ENCODE assay signal across 8 cellular contexts in the genomic region with DNA sequence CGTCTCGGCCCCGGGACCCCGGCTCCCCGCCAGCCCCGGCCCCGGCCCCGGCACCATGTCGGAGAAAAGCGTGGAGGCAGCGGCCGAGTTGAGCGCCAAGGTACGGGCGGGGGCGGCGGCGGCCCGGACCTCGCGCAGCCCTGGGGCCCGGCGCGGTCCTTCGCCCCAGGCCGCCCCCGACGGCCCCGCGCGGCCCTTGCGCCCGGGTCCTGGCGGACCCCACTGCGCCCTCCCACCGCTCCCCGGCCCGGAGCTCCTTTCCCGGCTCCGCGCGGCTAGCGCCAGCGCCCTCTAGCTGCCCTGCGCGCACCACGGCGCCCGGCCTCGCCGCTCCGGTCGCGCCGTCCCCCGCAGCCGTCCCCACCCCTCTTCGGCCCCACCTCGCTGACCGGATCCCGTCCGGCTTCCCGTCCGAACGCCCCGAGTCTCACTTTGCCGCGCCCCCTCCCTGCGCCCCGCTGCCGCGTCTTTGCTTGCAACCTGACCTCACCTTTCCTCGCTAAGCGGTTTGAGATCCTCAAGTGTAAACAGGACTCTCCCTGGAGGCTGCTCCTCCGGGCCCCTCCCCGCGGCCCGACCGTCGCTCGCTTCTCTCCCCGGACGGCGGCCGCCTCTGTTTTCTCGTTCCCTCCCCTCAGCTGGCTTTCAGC. TPM values are rescaled to one million over a fixed set of nuclear protein-coding genes. Genes with fewer than 3 reads are reported as not detected.
DNase-seq lines count a peak whose midpoint lies in the region; ATAC-seq, FAIRE-seq and TF ChIP-seq lines count a peak whose summit lies in the region.

No MANE protein-coding gene starts in this region.

- TF ChIP-seq RAD21 in GM12878 (IDR thresholded peaks at IDR 0.05; ENCODE audit: insufficient read depth, low read depth, low read length): 0 out of 2 replicates have a peak, but pooled peaks have one; percentile 22

- BruUV-seq in GM12878 (replicated peaks; lab: Mats Ljungman, UMichigan): no TSS peak

- POLR2A ChIA-PET in GM12878 (lab: Charles Lee): interaction anchor here (0.6 to 3.2 kb wide), 13 partner anchors 8 to 153 kb away, joined by 3 to 60 read pairs (median 5); partner anchors contain the start of genes CD4, CDCA3, COPS7A and MLF2

- RAD21 ChIA-PET in GM12878 (lab: Charles Lee; ENCODE audit: unreplicated experiment): interaction anchor here (0.6 to 4.1 kb wide), 15 partner anchors 9 to 178 kb away, joined by 3 to 51 read pairs (median 4); partner anchors contain the start of genes CDCA3, COPS7A, MLF2 and USP5

- H3K9me2 ChIP-seq in SU-DHL-6 (replicated peaks; ENCODE audit: insufficient read depth, low read length): no peaks in the 10 kb centered on the region

- peaks cover 37% of the 10 kb centered on the region for H3K4me1 ChIP-seq in GM12878 (ENCODE audit: control insufficient read depth, insufficient read depth, low read length)

- H3K4me3 ChIP-seq in SU-DHL-6 (ENCODE audit: insufficient read depth, low read length, poor library complexity, severe bottlenecking) (peak overlapping the region; percentile 70), GM12878 (peak overlapping the region; percentile 83)

- TF ChIP-seq POLR2A in GM12878 (IDR thresholded peaks at IDR 0.05; ENCODE audit: low read depth, low read length): peak; percentile 10

- SMC1A ChIA-PET in GM12878 (lab: Charles Lee; ENCODE audit: uncharacterized antibody, unreplicated experiment): interaction anchor here (1.0 to 4.2 kb wide), 5 partner anchors 12 to 83 kb away, joined by 3 to 39 read pairs (median 5); partner anchors contain the start of gene MLF2

- no peak overlapping the region for H3K27ac ChIP-seq in SU-DHL-6 (ENCODE audit: low read depth, low read length)
- peak overlapping the region; percentile 24 for H3K27ac ChIP-seq in GM12878 (ENCODE audit: control insufficient read depth, insufficient read depth)

- H3K9me3 ChIP-seq in SU-DHL-6 (ENCODE audit: insufficient read depth, low read length): no peaks in the 10 kb centered on the region
- H3K9me3 ChIP-seq in GM12878 (replicated peaks; ENCODE audit: control insufficient read depth, insufficient read depth, low read length): no peaks in the 10 kb centered on the region

- TF ChIP-seq EP300 in GM12878 (IDR thresholded peaks at IDR 0.05; ENCODE audit: borderline replicate concordance in 1 of 2, control insufficient read depth in 1 of 2, low read depth in 2 of 2, low read length in 2 of 2): no peak

- H3K36me3 ChIP-seq in SU-DHL-6 (ENCODE audit: low read length) (no peaks in the 10 kb centered on the region), GM12878 (ENCODE audit: control insufficient read depth in 2 of 2, insufficient read depth in 2 of 2, low read length in 1 of 2) (no peaks in the 10 kb centered on the region)

- CTCF ChIA-PET in GM12878 (lab: Yijun Ruan, JAX): interaction anchor here (0.6 to 3.5 kb wide), 16 partner anchors 8 to 406 kb away, joined by 3 to 67 read pairs (median 4); partner anchors contain the start of genes CD4, CDCA3, COPS7A and MLF2

- TF ChIP-seq CTCF in SU-DHL-6 (IDR thresholded peaks at IDR 0.05; ENCODE audit: insufficient read depth, low read length, poor library complexity, severe bottlenecking): peak; percentile 50
- TF ChIP-seq CTCF in GM12878 (IDR thresholded peaks at IDR 0.05 in 2 of 3, conservative IDR thresholded peaks at IDR 0.05 in 1 of 3; ENCODE audit: control insufficient read depth in 2 of 3, extremely low read depth in 1 of 3, insufficient read depth in 1 of 3, low read depth in 3 of 3, low read length in 3 of 3): peak; percentile 61 to 81 (median 61); a peak in 5 of 6 replicates

- H4K20me1 ChIP-seq in SU-DHL-6 (ENCODE audit: low read depth, low read length) (no peaks in the 10 kb centered on the region), GM12878 (ENCODE audit: control insufficient read depth, insufficient read depth) (no peaks in the 10 kb centered on the region)

- in situ Hi-C loops in GM12878 (cut with MboI): no loop called here

- H2AFZ ChIP-seq in SU-DHL-6 (ENCODE audit: low read depth, low read length, severe bottlenecking) (peak overlapping the region; percentile 80), GM12878 (ENCODE audit: control insufficient read depth, low read depth, low read length) (peak overlapping the region; percentile 75)

- no peak for FAIRE-seq in GM12878 (lab: Jason Lieb, UNC)

- H3K79me2 ChIP-seq in SU-DHL-6 (ENCODE audit: insufficient read depth, low read length) (no peaks in the 10 kb centered on the region), GM12878 (ENCODE audit: control insufficient read depth, insufficient read depth, low read length) (peaks cover 16% of the 10 kb centered on the region)

- ATAC-seq in GM21576 (IDR thresholded peaks at IDR 0.05; ENCODE audit: unreplicated experiment) (peak; percentile 30), GM12878 (peak; percentile 76), GM18870 (IDR thresholded peaks at IDR 0.05; ENCODE audit: unreplicated experiment) (no peak)

- WGBS in GM12878 (ENCODE audit: insufficient coverage, insufficient replicate concordance, low lambda C conversion rate, missing lambda C conversion rate): 2% methylated on average over 63 of the region's 86 CpGs

- H3K4me2 ChIP-seq in SU-DHL-6 (ENCODE audit: low read depth, low read length, poor library complexity, severe bottlenecking) (peak overlapping the region; percentile 89), GM12878 (ENCODE audit: control insufficient read depth, insufficient read depth) (peak overlapping the region; percentile 85)

- intact Hi-C loops in GM12878 (cut with micrococcal nuclease; ENCODE audit: unreplicated experiment): no loop called here

- no peaks in the 10 kb centered on the region for H3F3A ChIP-seq in SU-DHL-6 (ENCODE audit: insufficient read depth)

- peak overlapping the region; percentile 54 for H3K9ac ChIP-seq in SU-DHL-6 (ENCODE audit: low read length)
- H3K9ac ChIP-seq in GM12878 (ENCODE audit: control insufficient read depth, insufficient read depth, low read length): peak overlapping the region; percentile 72

- H3K27me3 ChIP-seq in SU-DHL-6 (ENCODE audit: low read length) (no peaks in the 10 kb centered on the region), GM12878 (replicated peaks in 1 of 2; ENCODE audit: control insufficient read depth in 2 of 2, insufficient read depth in 2 of 2, low read length in 1 of 2) (no peaks in the 10 kb centered on the region)

- DNase-seq in Daoy (ENCODE audit: low read depth) (peak; percentile 84), LHCN-M2 (ENCODE audit: low read depth) (peak; percentile 68), GM12878 (ENCODE audit: low read depth, low spot score) (no peak), hypothalamus (lab: John Stamatoyannopoulos, UW) (peak in 43 of 51 donors; percentile 20 to 82 (median 49)), putamen (ENCODE audit: low spot score) (peak; percentile 59)

RNA-seq across cellular contexts. Expression of gene PTMS, which starts 0.6 kb away (rescaled TPM):
- 196 and 217 TPM in 2 replicates for total RNA-seq in Daoy (2014; rRNA removed; shearing (Covaris generic))
- total RNA-seq in LHCN-M2 (2014; rRNA removed): 244 and 318 TPM in 2 replicates
- polyA plus RNA-seq in LHCN-M2 (2012): 794 TPM
- total RNA-seq in GM12878 (2013; cell fraction: nucleolus; rRNA removed): 3.9 and 4.2 TPM in 2 replicates
- total RNA-seq in GM12878 (2014; rRNA removed): 20.7 and 23.1 TPM in 2 replicates
- total RNA-seq in GM12878 (2014; rRNA removed; fragmentation: Illumina TruSeq; extraction: Trizol): 31.8 and 34.0 TPM in 2 replicates
- 127 and 131 TPM in 2 replicates for total RNA-seq in GM12878 (2021)
- 60.3 TPM for polyA plus RNA-seq in GM12878 (2011; ENCODE audit: low read depth)
- 29.0 and 51.2 TPM in 2 replicates for polyA plus RNA-seq in GM12878 (2011; rRNA removed)
- 59.9 and 62.2 TPM in 2 replicates for polyA plus RNA-seq in GM12878 (2011; cell fraction: cytosol; rRNA removed)
- polyA plus RNA-seq in GM12878 (2011; cell fraction: nucleus; rRNA removed): 38.8 and 59.5 TPM in 2 replicates
- polyA plus RNA-seq in GM12878 (2012): 51.5 and 71.6 TPM in 2 replicates
- polyA plus RNA-seq in GM12878 (2014; fragmentation: Illumina TruSeq; extraction: Trizol): 41.3 and 90.6 TPM in 2 replicates
- 1 to 10 TPM; 2.1 to 4.5 TPM for polyA plus RNA-seq in GM12878 (2014; fragmentation: Nextera tagmentation; extraction: Ambion mirVana)
- polyA plus RNA-seq in GM12878 (2014; rRNA removed): 46.5 and 47.5 TPM in 2 replicates
- 10 to 100 TPM in 1 of 2 experiments, 1 to 10 TPM in 1; 4.9 to 27.8 TPM for polyA plus RNA-seq in GM12878 (2016; fragmentation: Nextera tagmentation; extraction: Ambion mirVana)
- 9.1 and 13.0 TPM in 2 replicates for polyA minus RNA-seq in GM12878 (2011; rRNA and poly(A)+ RNA removed)
- polyA minus RNA-seq in GM12878 (2011; cell fraction: cytosol; rRNA and poly(A)+ RNA removed): 17.9 and 25.4 TPM in 2 replicates
- polyA minus RNA-seq in GM12878 (2011; cell fraction: nucleus; rRNA and poly(A)+ RNA removed): 5.7 and 7.4 TPM in 2 replicates

RNA-seq across cellular contexts. Expression of gene LAG3, which starts 5.5 kb away (rescaled TPM):
- total RNA-seq in Daoy (2014; rRNA removed; shearing (Covaris generic)): 0.33 TPM in 1 of 2 replicates, not detected in the other
- 0.23 and 0.45 TPM in 2 replicates for total RNA-seq in LHCN-M2 (2014; rRNA removed)
- 0.17 TPM for polyA plus RNA-seq in LHCN-M2 (2012)
- total RNA-seq in GM12878 (2013; cell fraction: nucleolus; rRNA removed): 2.0 and 2.8 TPM in 2 replicates
- total RNA-seq in GM12878 (2014; rRNA removed): 0.79 and 1.3 TPM in 2 replicates
- 0.60 and 1.0 TPM in 2 replicates for total RNA-seq in GM12878 (2014; rRNA removed; fragmentation: Illumina TruSeq; extraction: Trizol)
- total RNA-seq in GM12878 (2021): 4.2 and 5.2 TPM in 2 replicates
- polyA plus RNA-seq in GM12878 (2011; ENCODE audit: low read depth): 1.3 TPM
- polyA plus RNA-seq in GM12878 (2011; rRNA removed): 0.26 and 0.52 TPM in 2 replicates
- polyA plus RNA-seq in GM12878 (2011; cell fraction: cytosol; rRNA removed): 0.40 TPM in 2 replicates
- polyA plus RNA-seq in GM12878 (2011; cell fraction: nucleus; rRNA removed): 2.3 and 3.7 TPM in 2 replicates
- polyA plus RNA-seq in GM12878 (2012): 4.2 and 4.3 TPM in 2 replicates
- 0.97 and 1.1 TPM in 2 replicates for polyA plus RNA-seq in GM12878 (2014; fragmentation: Illumina TruSeq; extraction: Trizol)
- polyA plus RNA-seq in GM12878 (2014; fragmentation: Nextera tagmentation; extraction: Ambion mirVana): under 1 TPM in 1 of 2 experiments, not detected in 1; 0.53 TPM
- 2.3 and 2.4 TPM in 2 replicates for polyA plus RNA-seq in GM12878 (2014; rRNA removed)
- polyA plus RNA-seq in GM12878 (2016; fragmentation: Nextera tagmentation; extraction: Ambion mirVana): 1 to 10 TPM in 1 of 2 experiments, under 1 TPM in 1; 0.77 to 1.4 TPM
- 0.15 and 0.67 TPM in 2 replicates for polyA minus RNA-seq in GM12878 (2011; rRNA and poly(A)+ RNA removed)
- not detected in 2 replicates for polyA minus RNA-seq in GM12878 (2011; cell fraction: cytosol; rRNA and poly(A)+ RNA removed)
- polyA minus RNA-seq in GM12878 (2011; cell fraction: nucleus; rRNA and poly(A)+ RNA removed): 0.60 and 0.67 TPM in 2 replicates

RNA-seq across cellular contexts. Expression of gene MLF2, which starts 13.8 kb away (rescaled TPM):
- total RNA-seq in Daoy (2014; rRNA removed; shearing (Covaris generic)): 226 and 233 TPM in 2 replicates
- 304 and 308 TPM in 2 replicates for total RNA-seq in LHCN-M2 (2014; rRNA removed)
- polyA plus RNA-seq in LHCN-M2 (2012): 250 TPM
- 48.0 and 57.5 TPM in 2 replicates for total RNA-seq in GM12878 (2013; cell fraction: nucleolus; rRNA removed)
- 131 and 139 TPM in 2 replicates for total RNA-seq in GM12878 (2014; rRNA removed)
- total RNA-seq in GM12878 (2014; rRNA removed; fragmentation: Illumina TruSeq; extraction: Trizol): 59.2 and 63.4 TPM in 2 replicates
- total RNA-seq in GM12878 (2021): 125 and 129 TPM in 2 replicates
- 86.0 TPM for polyA plus RNA-seq in GM12878 (2011; ENCODE audit: low read depth)
- polyA plus RNA-seq in GM12878 (2011; rRNA removed): 122 and 172 TPM in 2 replicates
- polyA plus RNA-seq in GM12878 (2011; cell fraction: cytosol; rRNA removed): 211 and 234 TPM in 2 replicates
- polyA plus RNA-seq in GM12878 (2011; cell fraction: nucleus; rRNA removed): 158 and 178 TPM in 2 replicates
- polyA plus RNA-seq in GM12878 (2012): 111 and 119 TPM in 2 replicates
- 91.6 and 111 TPM in 2 replicates for polyA plus RNA-seq in GM12878 (2014; fragmentation: Illumina TruSeq; extraction: Trizol)
- 10 to 100 TPM; 13.5 to 21.5 TPM for polyA plus RNA-seq in GM12878 (2014; fragmentation: Nextera tagmentation; extraction: Ambion mirVana)
- 170 and 181 TPM in 2 replicates for polyA plus RNA-seq in GM12878 (2014; rRNA removed)
- polyA plus RNA-seq in GM12878 (2016; fragmentation: Nextera tagmentation; extraction: Ambion mirVana): 100 to 1,000 TPM; 222 TPM
- polyA minus RNA-seq in GM12878 (2011; rRNA and poly(A)+ RNA removed): 138 and 158 TPM in 2 replicates
- 37.3 and 37.4 TPM in 2 replicates for polyA minus RNA-seq in GM12878 (2011; cell fraction: cytosol; rRNA and poly(A)+ RNA removed)
- polyA minus RNA-seq in GM12878 (2011; cell fraction: nucleus; rRNA and poly(A)+ RNA removed): 71.1 and 81.7 TPM in 2 replicates

RNA-seq across cellular contexts. Expression of gene CD4, which starts 22.6 kb away (rescaled TPM):
- not detected in 2 replicates for total RNA-seq in Daoy (2014; rRNA removed; shearing (Covaris generic))
- total RNA-seq in LHCN-M2 (2014; rRNA removed) (0.92 TPM in 1 of 2 replicates, not detected in the other), GM12878 (2014; rRNA removed) (0.40 and 0.49 TPM in 2 replicates), GM12878 (2014; rRNA removed; fragmentation: Illumina TruSeq; extraction: Trizol) (0.60 and 0.81 TPM in 2 replicates), GM12878 (2021) (1.6 and 1.8 TPM in 2 replicates)
- polyA plus RNA-seq in LHCN-M2 (2012): 0.80 TPM
- total RNA-seq in GM12878 (2013; cell fraction: nucleolus; rRNA removed): not detected in 2 replicates
- polyA plus RNA-seq in GM12878 (2011; ENCODE audit: low read depth): 0.07 TPM
- polyA plus RNA-seq in GM12878 (2011; rRNA removed) (0.27 and 0.29 TPM in 2 replicates), GM12878 (2014; fragmentation: Illumina TruSeq; extraction: Trizol) (1.5 and 2.4 TPM in 2 replicates), GM12878 (2014; fragmentation: Nextera tagmentation; extraction: Ambion mirVana) (under 1 TPM; 0.49 to 0.85 TPM), GM12878 (2014; rRNA removed) (0.85 and 1.3 TPM in 2 replicates), GM12878 (2016; fragmentation: Nextera tagmentation; extraction: Ambion mirVana) (under 1 TPM; 0.24 to 0.57 TPM)
- polyA plus RNA-seq in GM12878 (2011; cell fraction: cytosol; rRNA removed): 0.22 and 0.28 TPM in 2 replicates
- 0.39 and 0.50 TPM in 2 replicates for polyA plus RNA-seq in GM12878 (2011; cell fraction: nucleus; rRNA removed)
- polyA plus RNA-seq in GM12878 (2012): 0.05 and 0.36 TPM in 2 replicates
- 0.21 and 0.29 TPM in 2 replicates for polyA minus RNA-seq in GM12878 (2011; rRNA and poly(A)+ RNA removed)
- 0.40 TPM in 1 of 2 replicates, not detected in the other for polyA minus RNA-seq in GM12878 (2011; cell fraction: cytosol; rRNA and poly(A)+ RNA removed)
- not detected in 2 replicates for polyA minus RNA-seq in GM12878 (2011; cell fraction: nucleus; rRNA and poly(A)+ RNA removed)

RNA-seq across cellular contexts. Expression of gene COPS7A, which starts 42.9 kb away (rescaled TPM):
- total RNA-seq in Daoy (2014; rRNA removed; shearing (Covaris generic)): 88.4 and 96.6 TPM in 2 replicates
- total RNA-seq in LHCN-M2 (2014; rRNA removed) (111 and 130 TPM in 2 replicates), GM12878 (2014; rRNA removed) (53.6 and 56.3 TPM in 2 replicates), GM12878 (2014; rRNA removed; fragmentation: Illumina TruSeq; extraction: Trizol) (26.8 and 28.8 TPM in 2 replicates), GM12878 (2021) (42.1 and 48.4 TPM in 2 replicates)
- 104 TPM for polyA plus RNA-seq in LHCN-M2 (2012)
- 19.2 and 28.2 TPM in 2 replicates for total RNA-seq in GM12878 (2013; cell fraction: nucleolus; rRNA removed)
- polyA plus RNA-seq in GM12878 (2011; ENCODE audit: low read depth): 21.7 TPM
- polyA plus RNA-seq in GM12878 (2011; rRNA removed) (43.5 and 70.9 TPM in 2 replicates), GM12878 (2014; fragmentation: Illumina TruSeq; extraction: Trizol) (43.5 and 45.0 TPM in 2 replicates), GM12878 (2014; fragmentation: Nextera tagmentation; extraction: Ambion mirVana) (10 to 100 TPM; 25.7 to 26.1 TPM), GM12878 (2014; rRNA removed) (55.3 and 61.7 TPM in 2 replicates), GM12878 (2016; fragmentation: Nextera tagmentation; extraction: Ambion mirVana) (10 to 100 TPM; 67.9 to 74.0 TPM)
- 76.3 and 82.0 TPM in 2 replicates for polyA plus RNA-seq in GM12878 (2011; cell fraction: cytosol; rRNA removed)
- polyA plus RNA-seq in GM12878 (2011; cell fraction: nucleus; rRNA removed): 101 and 137 TPM in 2 replicates
- 31.2 and 38.5 TPM in 2 replicates for polyA plus RNA-seq in GM12878 (2012)
- 30.3 and 47.1 TPM in 2 replicates for polyA minus RNA-seq in GM12878 (2011; rRNA and poly(A)+ RNA removed)
- polyA minus RNA-seq in GM12878 (2011; cell fraction: cytosol; rRNA and poly(A)+ RNA removed): 9.5 and 9.9 TPM in 2 replicates
- polyA minus RNA-seq in GM12878 (2011; cell fraction: nucleus; rRNA and poly(A)+ RNA removed): 9.6 and 16.2 TPM in 2 replicates
